20 cellular contexts compared by ENCODE assay signal in the genomic region with DNA sequence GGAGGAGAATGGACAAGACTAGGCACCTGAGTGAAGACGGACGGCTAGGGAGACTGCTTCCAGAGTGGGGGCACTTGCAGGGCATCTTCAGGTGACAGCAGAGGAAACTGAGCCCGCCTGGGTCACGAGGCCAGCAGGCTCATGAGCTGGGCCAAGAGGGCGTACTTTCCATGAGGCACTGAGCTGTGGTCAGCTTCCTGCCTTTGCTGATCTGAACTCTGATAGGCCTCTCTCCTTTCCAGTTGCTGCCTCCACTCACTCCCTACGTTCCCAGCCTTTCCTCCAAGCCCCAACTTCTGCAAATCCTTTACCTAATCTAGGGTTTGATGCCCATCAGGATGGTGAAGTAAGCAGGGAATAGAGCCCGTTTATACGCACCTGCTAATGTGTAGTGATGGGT. TPM values are rescaled to one million over a fixed set of nuclear protein-coding genes. Genes with fewer than 3 reads are reported as not detected.
DNase-seq lines count a peak whose midpoint lies in the region; ATAC-seq, FAIRE-seq and TF ChIP-seq lines count a peak whose summit lies in the region.
"Had no signal": no experiment of that assay in that cellular context is flagged by ENCODE, and none has a peak within 500 bp of the region (broad histone marks: within the 10 kb centered on the region; RNA-seq: fewer than 3 reads in every experiment).

No MANE protein-coding gene starts in this region.

- H3K36me3 ChIP-seq in OCI-LY3 (replicated peaks; ENCODE audit: low read depth, low read length): no peaks in the 10 kb centered on the region
- H3K36me3 ChIP-seq in kidney (ENCODE audit: control insufficient read depth in 1 of 2, insufficient read depth in 2 of 2, low read length in 2 of 2): no peaks in the 10 kb centered on the region
- H3K36me3 ChIP-seq: WERI-Rb-1 had no signal

- peak overlapping the region; percentile 81 for H3K4me2 ChIP-seq in OCI-LY3 (ENCODE audit: low read length)

- FAIRE-seq in kidney (lab: Jason Lieb, UNC): no peak
- FAIRE-seq: urothelium cell line had no signal

- no peak overlapping the region for H2AFZ ChIP-seq in OCI-LY3 (ENCODE audit: low read depth, low read length)

- H3K9me3 ChIP-seq in OCI-LY3 (ENCODE audit: insufficient read depth, low read length) (no peaks in the 10 kb centered on the region), kidney (ENCODE audit: control insufficient read depth in 1 of 2, low read length in 2 of 2) (no peaks in the 10 kb centered on the region)

- H3K4me3 ChIP-seq in OCI-LY3 (ENCODE audit: low read length): peak overlapping the region; percentile 50; the same call in 1 of the 2 replicates
- H3K4me3 ChIP-seq in kidney (ENCODE audit: low read length in 2 of 2): no peak overlapping the region

- H3K27me3 ChIP-seq in OCI-LY3 (ENCODE audit: low read depth, low read length): peaks cover 5% of the 10 kb centered on the region; the same call in 1 of the 2 replicates

- H3K9ac ChIP-seq in OCI-LY3 (ENCODE audit: low read length): 0 out of 2 replicates have a peak overlapping the region, but pooled peaks have one; percentile 57
- no peak overlapping the region for H3K9ac ChIP-seq in kidney (ENCODE audit: low read length in 2 of 2)

- peak; percentile 62 for DNase-seq in ACHN
- DNase-seq in kidney: no peak
- no peak for DNase-seq in NCI-H82 (lab: John Stamatoyannopoulos, UW)
- no peak for DNase-seq in hypothalamus (lab: John Stamatoyannopoulos, UW)
- DNase-seq: activated CD4-positive, alpha-beta T cell treated with anti-CD3 and anti-CD28 coated beads for 4 hours; amygdala; NCI-H1436 treated with DMSO at 0.1 percent for 48 hours; NCI-H748 treated with DMSO at 0.1 percent for 48 hours; SIG-M5; stimulated activated CD4-positive, alpha-beta T cell treated with anti-CD3 and anti-CD28 coated beads, Interleukin-1b, Interleukin-23, amount 100 ng/mL, for 48 hours; stimulated activated naive CD8-positive, alpha-beta T cell treated with anti-CD3 and anti-CD28 coated beads, Interleukin-15, Interleukin-2, amounts not matched to agents 100 U/mL and 50 U/mL, for 24 hours; WERI-Rb-1 had no signal

- no peak for ATAC-seq in HG02588 (IDR thresholded peaks at IDR 0.05; ENCODE audit: unreplicated experiment)
- ATAC-seq: left lobe of liver; stimulated activated naive CD8-positive, alpha-beta T cell treated with anti-CD3 and anti-CD28 coated beads, Interleukin-15, Interleukin-2, amounts not matched to agents 100 U/mL and 50 U/mL, for 24 hours had no signal

- in situ Hi-C loops in ACHN (cut with HindIII; ENCODE audit: low pct_ligation_motif_present, low pct_unique_long_range_greater_than_20kb, low sequenced_read_pairs): no loop called here

- TF ChIP-seq CTCF in OCI-LY3 (IDR thresholded peaks at IDR 0.05; ENCODE audit: low read depth, low read length) (no peak), kidney (IDR thresholded peaks at IDR 0.05; ENCODE audit: borderline replicate concordance, extremely low read depth, insufficient read depth) (no peak)

- H3K79me2 ChIP-seq in OCI-LY3 (ENCODE audit: low read length): no peaks in the 10 kb centered on the region

- peak overlapping the region; percentile 86 for H3K27ac ChIP-seq in OCI-LY3 (ENCODE audit: low read length)
- H3K27ac ChIP-seq in kidney (ENCODE audit: low read depth in 2 of 2, low read length in 2 of 2): peak overlapping the region; percentile 22 to 47
- H3K27ac ChIP-seq: WERI-Rb-1 had no signal

- H4K20me1 ChIP-seq in OCI-LY3 (ENCODE audit: insufficient read depth, low read length): peaks cover 2% of the 10 kb centered on the region; the same call in 1 of the 2 replicates

- H3K4me1 ChIP-seq in OCI-LY3 (ENCODE audit: low read length) (peaks cover 70% of the 10 kb centered on the region), kidney (ENCODE audit: control insufficient read depth in 1 of 2, insufficient read depth in 1 of 2, low read depth in 1 of 2, low read length in 2 of 2) (peaks cover 0 to 2% of the 10 kb centered on the region in 2 donors)

- intact Hi-C loops in kidney (cut with DNase I): no loop called here

RNA-seq across cellular contexts. Expression of a gene that starts 1.4 kb away (rescaled TPM):
- total RNA-seq in kidney: 71.9 TPM
- polyA plus RNA-seq in kidney (ENCODE audit: insufficient read depth, low read depth, low replicate concordance): 26.1 TPM

RNA-seq across cellular contexts. Expression of a gene that starts 17.1 kb away (rescaled TPM):
- total RNA-seq in kidney: 2.3 TPM
- polyA plus RNA-seq in kidney (ENCODE audit: insufficient read depth, low read depth, low replicate concordance): 22.1 TPM
- total RNA-seq: activated CD8-positive, alpha-beta memory T cell treated with anti-CD3 and anti-CD28 coated beads for 36 hours; left lobe of liver; LHCN-M2; progenitor cell of endocrine pancreas; temporal lobe had no signal

RNA-seq across cellular contexts. Expression of a gene that starts 38.7 kb away (rescaled TPM):
- 73.0 TPM for total RNA-seq in kidney
- 38.3 TPM for polyA plus RNA-seq in kidney (ENCODE audit: insufficient read depth, low read depth, low replicate concordance)

RNA-seq across cellular contexts. Expression of a gene that starts 47.5 kb away (rescaled TPM):
- total RNA-seq in kidney: 79.3 TPM
- 120 TPM for polyA plus RNA-seq in kidney (ENCODE audit: insufficient read depth, low read depth, low replicate concordance)

RNA-seq across cellular contexts. Expression of a gene that starts 57.0 kb away (rescaled TPM):
- 7.0 TPM for total RNA-seq in kidney
- polyA plus RNA-seq in kidney (ENCODE audit: insufficient read depth, low read depth, low replicate concordance): 4.7 TPM
